ENCODE assay signal across 8 cellular contexts in the genomic region with DNA sequence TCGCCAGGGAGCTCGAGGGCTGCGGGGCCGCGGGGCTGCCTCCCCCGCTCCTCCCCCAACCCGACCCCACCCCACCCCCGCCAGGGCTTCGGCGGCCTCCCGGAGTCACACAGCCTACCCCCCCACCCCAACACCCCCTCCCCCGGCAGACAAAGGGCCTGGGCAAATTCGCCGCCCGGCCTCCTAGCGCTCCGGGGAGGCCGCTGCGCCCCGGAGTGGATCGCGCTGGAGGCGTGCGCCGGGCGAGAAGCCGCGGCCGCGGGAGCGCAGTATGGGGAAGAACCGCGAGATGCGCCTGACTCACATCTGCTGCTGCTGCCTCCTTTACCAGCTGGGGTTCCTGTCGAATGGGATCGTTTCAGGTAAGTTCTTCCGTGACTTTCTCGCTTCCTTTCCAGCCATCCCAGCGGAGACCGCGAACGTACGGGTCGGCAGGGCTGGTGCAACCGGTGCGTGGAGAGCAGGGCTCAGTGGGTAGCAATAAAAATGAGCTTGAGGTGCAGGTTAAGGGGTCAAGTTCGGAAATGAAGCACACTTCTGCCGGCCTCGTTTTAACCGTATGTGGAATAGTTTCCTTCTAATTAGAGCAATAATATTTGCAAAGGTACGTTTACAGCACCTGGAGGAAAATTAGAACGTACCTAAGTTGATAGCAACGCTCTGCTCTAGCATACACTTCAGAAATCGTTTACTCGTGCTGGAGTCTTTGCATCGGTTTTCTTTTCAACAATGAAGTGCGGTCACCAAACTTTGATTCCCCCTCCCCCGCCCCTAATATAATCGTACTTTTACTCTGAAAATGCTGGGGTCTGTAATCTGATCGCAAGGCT. TPM values are rescaled to one million over a fixed set of nuclear protein-coding genes. Genes with fewer than 3 reads are reported as not detected.
DNase-seq lines count a peak whose midpoint lies in the region; ATAC-seq and TF ChIP-seq lines count a peak whose summit lies in the region.

A gene with protein sequence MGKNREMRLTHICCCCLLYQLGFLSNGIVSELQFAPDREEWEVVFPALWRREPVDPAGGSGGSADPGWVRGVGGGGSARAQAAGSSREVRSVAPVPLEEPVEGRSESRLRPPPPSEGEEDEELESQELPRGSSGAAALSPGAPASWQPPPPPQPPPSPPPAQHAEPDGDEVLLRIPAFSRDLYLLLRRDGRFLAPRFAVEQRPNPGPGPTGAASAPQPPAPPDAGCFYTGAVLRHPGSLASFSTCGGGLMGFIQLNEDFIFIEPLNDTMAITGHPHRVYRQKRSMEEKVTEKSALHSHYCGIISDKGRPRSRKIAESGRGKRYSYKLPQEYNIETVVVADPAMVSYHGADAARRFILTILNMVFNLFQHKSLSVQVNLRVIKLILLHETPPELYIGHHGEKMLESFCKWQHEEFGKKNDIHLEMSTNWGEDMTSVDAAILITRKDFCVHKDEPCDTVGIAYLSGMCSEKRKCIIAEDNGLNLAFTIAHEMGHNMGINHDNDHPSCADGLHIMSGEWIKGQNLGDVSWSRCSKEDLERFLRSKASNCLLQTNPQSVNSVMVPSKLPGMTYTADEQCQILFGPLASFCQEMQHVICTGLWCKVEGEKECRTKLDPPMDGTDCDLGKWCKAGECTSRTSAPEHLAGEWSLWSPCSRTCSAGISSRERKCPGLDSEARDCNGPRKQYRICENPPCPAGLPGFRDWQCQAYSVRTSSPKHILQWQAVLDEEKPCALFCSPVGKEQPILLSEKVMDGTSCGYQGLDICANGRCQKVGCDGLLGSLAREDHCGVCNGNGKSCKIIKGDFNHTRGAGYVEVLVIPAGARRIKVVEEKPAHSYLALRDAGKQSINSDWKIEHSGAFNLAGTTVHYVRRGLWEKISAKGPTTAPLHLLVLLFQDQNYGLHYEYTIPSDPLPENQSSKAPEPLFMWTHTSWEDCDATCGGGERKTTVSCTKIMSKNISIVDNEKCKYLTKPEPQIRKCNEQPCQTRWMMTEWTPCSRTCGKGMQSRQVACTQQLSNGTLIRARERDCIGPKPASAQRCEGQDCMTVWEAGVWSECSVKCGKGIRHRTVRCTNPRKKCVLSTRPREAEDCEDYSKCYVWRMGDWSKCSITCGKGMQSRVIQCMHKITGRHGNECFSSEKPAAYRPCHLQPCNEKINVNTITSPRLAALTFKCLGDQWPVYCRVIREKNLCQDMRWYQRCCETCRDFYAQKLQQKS (plus strand): TSS at position 178 of the 830 bp plus-strand sequence. CDS start 94 bp downstream, at position 272.

- no peaks in the 10 kb centered on the region for H3K9me3 Mint-ChIP-seq in activated naive CD8-positive, alpha-beta T cell treated with anti-CD3 and anti-CD28 coated beads, Interleukin-2, amount 10 ng/mL, durations not matched to agents 7 days and 5 days

- DNase-seq in HuH-7 (ENCODE audit: low spot score) (peak; percentile 57), left ventricle myocardium superior (peak; percentile 49), retinal pigment epithelial cell (ENCODE audit: low read depth) (no peak), GOT3 (lab: John Stamatoyannopoulos, UW) (no peak), NOMO-1 (lab: John Stamatoyannopoulos, UW; ENCODE audit: unreplicated experiment in 2 of 2) (no peak)
- DNase-seq in activated naive CD8-positive, alpha-beta T cell treated with anti-CD3 and anti-CD28 coated beads, Interleukin-2, amount 10 ng/mL, durations not matched to agents 7 days and 5 days = peak; percentile 32

- H3K27me3 Mint-ChIP-seq in activated naive CD8-positive, alpha-beta T cell treated with anti-CD3 and anti-CD28 coated beads, Interleukin-2, amount 10 ng/mL, durations not matched to agents 7 days and 5 days = peaks cover 40% of the 10 kb centered on the region

- peak within 1 kb of the TSS; percentile 64 for H3K4me3 Mint-ChIP-seq in activated naive CD8-positive, alpha-beta T cell treated with anti-CD3 and anti-CD28 coated beads, Interleukin-2, amount 10 ng/mL, durations not matched to agents 7 days and 5 days

- peak; percentile 47 for ATAC-seq in GM19395 (IDR thresholded peaks at IDR 0.05; ENCODE audit: unreplicated experiment)
- ATAC-seq in activated naive CD8-positive, alpha-beta T cell treated with anti-CD3 and anti-CD28 coated beads, Interleukin-2, amount 10 ng/mL, durations not matched to agents 7 days and 5 days (ENCODE audit: low read depth) = peak; percentile 51
- peak; percentile 86 for ATAC-seq in left ventricle myocardium superior
- no peak for ATAC-seq in HG03378 (IDR thresholded peaks at IDR 0.05; ENCODE audit: unreplicated experiment)

- intact Hi-C loops in left ventricle myocardium superior (cut with micrococcal nuclease) = no loop called here

- POLR2A ChIA-PET in activated naive CD8-positive, alpha-beta T cell treated with anti-CD3 and anti-CD28 coated beads, Interleukin-2, amount 10 ng/mL, durations not matched to agents 7 days and 5 days (lab: Charles Lee) = no interaction called here

- TF ChIP-seq CTCF in retinal pigment epithelial cell (conservative IDR thresholded peaks at IDR 0.05; ENCODE audit: low read depth, low read length) = no peak

- peaks cover 11% of the 10 kb centered on the region for H3K4me1 Mint-ChIP-seq in activated naive CD8-positive, alpha-beta T cell treated with anti-CD3 and anti-CD28 coated beads, Interleukin-2, amount 10 ng/mL, durations not matched to agents 7 days and 5 days

- H3K36me3 Mint-ChIP-seq in activated naive CD8-positive, alpha-beta T cell treated with anti-CD3 and anti-CD28 coated beads, Interleukin-2, amount 10 ng/mL, durations not matched to agents 7 days and 5 days = no peaks in the 10 kb centered on the region

- H3K4me3 ChIP-seq in retinal pigment epithelial cell (ENCODE audit: low read length) = peak within 1 kb of the TSS; percentile 70

- no peak within 1 kb of the TSS for H3K27ac Mint-ChIP-seq in activated naive CD8-positive, alpha-beta T cell treated with anti-CD3 and anti-CD28 coated beads, Interleukin-2, amount 10 ng/mL, durations not matched to agents 7 days and 5 days

RNA-seq across cellular contexts. Expression of the gene that starts here (rescaled TPM):
- total RNA-seq in activated naive CD8-positive, alpha-beta T cell treated with anti-CD3 and anti-CD28 coated beads, Interleukin-2, amount 10 ng/mL, durations not matched to agents 7 days and 5 days = not detected
- 1.1 TPM for total RNA-seq in left ventricle myocardium superior

Comparison
In these comparisons a context has a peak if more than half of its experiments do, and no peak if none do; other contexts are left out.
1. Peak in DNase-seq and ATAC-seq in activated naive CD8-positive, alpha-beta T cell treated with anti-CD3 and anti-CD28 coated beads, Interleukin-2, amount 10 ng/mL, durations not matched to agents 7 days and 5 days; RNA of the gene not detected or under 1 TPM.
2. DNase-seq: peak in HuH-7 (single experiment) and left ventricle myocardium superior (single experiment); none in retinal pigment epithelial cell (single experiment), GOT3 (single experiment) and NOMO-1 (0 of 2).